In the genomic region with DNA sequence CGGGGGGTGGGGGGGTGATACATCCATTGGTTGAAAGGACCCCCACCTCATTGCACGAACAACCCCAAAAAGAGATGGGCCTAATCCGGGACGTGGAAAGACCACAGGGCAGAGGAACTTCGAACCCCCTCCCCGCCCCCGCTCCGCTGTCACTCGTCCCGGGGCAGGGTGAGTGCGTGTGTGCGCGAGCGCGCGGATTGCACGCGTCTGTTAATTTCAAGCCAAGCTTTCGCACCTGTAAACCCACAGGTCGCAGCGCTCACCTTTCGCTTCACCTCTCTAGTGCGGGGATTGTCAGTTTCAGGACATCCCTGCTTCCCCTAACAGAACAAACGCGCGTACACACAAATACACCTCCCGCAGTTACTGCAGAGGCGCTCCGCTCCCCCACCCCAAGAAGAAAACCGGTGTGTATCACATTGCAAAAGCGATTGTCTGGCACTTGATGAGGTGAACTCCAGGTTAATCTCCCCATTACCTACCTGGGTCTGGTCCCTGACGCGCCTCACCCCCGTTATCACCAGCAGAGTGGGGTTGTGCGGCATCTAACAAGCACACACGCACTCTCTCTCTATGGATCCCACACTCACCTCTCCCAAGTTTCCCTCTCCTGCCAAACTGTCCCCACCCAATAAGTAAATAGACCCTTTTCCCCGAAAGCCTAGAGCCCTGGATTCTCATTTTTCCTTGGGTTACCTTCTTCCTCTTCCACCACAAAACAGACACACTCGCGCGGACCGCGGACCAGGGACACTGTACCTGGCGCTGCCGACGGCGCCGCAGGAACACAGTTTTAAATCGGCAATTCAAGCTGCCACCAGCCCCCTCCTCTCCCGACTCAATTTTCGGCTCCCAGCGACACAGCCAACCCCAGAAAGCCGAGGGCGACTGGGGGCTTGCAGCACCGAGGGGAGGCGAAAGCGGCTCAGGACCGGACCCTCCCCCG, we compare ENCODE assay signal across 8 cellular contexts. TPM values are rescaled to one million over a fixed set of nuclear protein-coding genes. Genes with fewer than 3 reads are reported as not detected.
DNase-seq lines count a peak whose midpoint lies in the region; ATAC-seq lines count a peak whose summit lies in the region.

No MANE protein-coding gene starts in this region.

- H3K4me3 ChIP-seq in subcutaneous abdominal adipose tissue (ENCODE audit: low read depth in 1 of 5, low read length in 5 of 5): peak overlapping the region; percentile 65 to 80 (median 73)

- peak overlapping the region in 1 of 5 donors; percentile 56 for H3K9ac ChIP-seq in subcutaneous abdominal adipose tissue (ENCODE audit: low read length in 5 of 5)

- H3K27ac Mint-ChIP-seq in T-helper 2 cell treated with Interferon-gamma antibody and Interleukin-4, amounts not matched to agents 5 μg/mL and 100 μg/mL, for 36 hours: peak overlapping the region; percentile 4
- H3K27ac Mint-ChIP-seq in activated naive CD4-positive, alpha-beta T cell treated with anti-CD3 and anti-CD28 coated beads, Interleukin-2, amount 50 U/mL, for 24 hours: peak overlapping the region; percentile 27

- H3K4me1 ChIP-seq in subcutaneous abdominal adipose tissue (ENCODE audit: control insufficient read depth in 5 of 5, insufficient read depth in 5 of 5, low read length in 5 of 5): peaks cover 0 to 81% (median 75%) of the 10 kb centered on the region in 5 donors

- H3K9me3 ChIP-seq in subcutaneous abdominal adipose tissue (ENCODE audit: control insufficient read depth in 5 of 5, low read length in 5 of 5): no peaks in the 10 kb centered on the region

- DNase-seq in T-helper 2 cell treated with Interferon-gamma antibody and Interleukin-4, amounts not matched to agents 5 μg/mL and 100 μg/mL, for 36 hours (ENCODE audit: low spot score): peak; percentile 2
- DNase-seq in T-helper 2 cell (no peak), left lobe of liver (ENCODE audit: low spot score) (peak; percentile 42), NCI-H1436 treated with DMSO at 0.1 percent for 48 hours (lab: John Stamatoyannopoulos, UW) (no peak)

- H3K27ac ChIP-seq in subcutaneous abdominal adipose tissue (ENCODE audit: low read depth, low read length): peak overlapping the region; percentile 65

- H3K27me3 ChIP-seq in subcutaneous abdominal adipose tissue (ENCODE audit: control insufficient read depth in 5 of 5, insufficient read depth in 4 of 5, low read length in 5 of 5): peaks cover 4 to 34% (median 33%) of the 10 kb centered on the region in 5 donors

- no peaks in the 10 kb centered on the region for H3K9me3 Mint-ChIP-seq in T-helper 2 cell treated with Interferon-gamma antibody and Interleukin-4, amounts not matched to agents 5 μg/mL and 100 μg/mL, for 36 hours
- no peaks in the 10 kb centered on the region for H3K9me3 Mint-ChIP-seq in activated naive CD4-positive, alpha-beta T cell treated with anti-CD3 and anti-CD28 coated beads, Interleukin-2, amount 50 U/mL, for 24 hours

- H3K4me3 Mint-ChIP-seq in T-helper 2 cell treated with Interferon-gamma antibody and Interleukin-4, amounts not matched to agents 5 μg/mL and 100 μg/mL, for 36 hours: peak overlapping the region; percentile 15
- H3K4me3 Mint-ChIP-seq in activated naive CD4-positive, alpha-beta T cell treated with anti-CD3 and anti-CD28 coated beads, Interleukin-2, amount 50 U/mL, for 24 hours: peak overlapping the region; percentile 68

- ATAC-seq in left lobe of liver: no peak
- ATAC-seq in GM21381 (IDR thresholded peaks at IDR 0.05; ENCODE audit: unreplicated experiment): no peak
- ATAC-seq in HG03442 (IDR thresholded peaks at IDR 0.05; ENCODE audit: unreplicated experiment): no peak

- H3K4me1 Mint-ChIP-seq in T-helper 2 cell treated with Interferon-gamma antibody and Interleukin-4, amounts not matched to agents 5 μg/mL and 100 μg/mL, for 36 hours (ENCODE audit: low read depth): peaks cover 17% of the 10 kb centered on the region
- H3K4me1 Mint-ChIP-seq in activated naive CD4-positive, alpha-beta T cell treated with anti-CD3 and anti-CD28 coated beads, Interleukin-2, amount 50 U/mL, for 24 hours: peaks cover 48% of the 10 kb centered on the region

- no peaks in the 10 kb centered on the region for H3K36me3 ChIP-seq in subcutaneous abdominal adipose tissue (ENCODE audit: control insufficient read depth in 5 of 5, insufficient read depth in 5 of 5, low read length in 5 of 5)

- H3K27me3 Mint-ChIP-seq in T-helper 2 cell treated with Interferon-gamma antibody and Interleukin-4, amounts not matched to agents 5 μg/mL and 100 μg/mL, for 36 hours (ENCODE audit: low read depth): peaks cover 74% of the 10 kb centered on the region
- H3K27me3 Mint-ChIP-seq in activated naive CD4-positive, alpha-beta T cell treated with anti-CD3 and anti-CD28 coated beads, Interleukin-2, amount 50 U/mL, for 24 hours: peaks cover 57% of the 10 kb centered on the region

- H3K36me3 Mint-ChIP-seq in T-helper 2 cell treated with Interferon-gamma antibody and Interleukin-4, amounts not matched to agents 5 μg/mL and 100 μg/mL, for 36 hours (ENCODE audit: low read depth): peaks cover 7% of the 10 kb centered on the region
- H3K36me3 Mint-ChIP-seq in activated naive CD4-positive, alpha-beta T cell treated with anti-CD3 and anti-CD28 coated beads, Interleukin-2, amount 50 U/mL, for 24 hours: peaks cover 2% of the 10 kb centered on the region

RNA-seq across cellular contexts. Expression of gene CYP26B1, which starts 1.0 kb away (rescaled TPM):
- total RNA-seq in left lobe of liver: 4.4 TPM

Comparison
In these comparisons a context has a peak if more than half of its experiments do, and no peak if none do; other contexts are left out.
1. DNase-seq: peak in T-helper 2 cell treated with Interferon-gamma antibody and Interleukin-4, amounts not matched to agents 5 μg/mL and 100 μg/mL, for 36 hours (single experiment) and left lobe of liver (single experiment); none in T-helper 2 cell (0 of 5) and NCI-H1436 treated with DMSO at 0.1 percent for 48 hours (single experiment).